ENCODE assay signal across 3 cellular contexts in genomic region chr14:68548194-68549056, GRCh38.
TF ChIP-seq lines count a peak whose summit lies in the region.

No MANE protein-coding gene starts in this region.

TF ChIP-seq in liver, 16 proteins besides CTCF, POLR2A, EP300 and RAD21:
- no peak for TF ChIP-seq TAF1 (conservative IDR thresholded peaks at IDR 0.05)
- TF ChIP-seq FOXA1 (IDR thresholded peaks at IDR 0.05): no peak
- no peak for TF ChIP-seq JUND (IDR thresholded peaks at IDR 0.05)
- TF ChIP-seq ATF3 (IDR thresholded peaks at IDR 0.05): no peak
- TF ChIP-seq SP1 (IDR thresholded peaks at IDR 0.05): no peak
- TF ChIP-seq HNF4A (conservative IDR thresholded peaks at IDR 0.05): no peak
- no peak for TF ChIP-seq MAX (IDR thresholded peaks at IDR 0.05)
- no peak for TF ChIP-seq REST (IDR thresholded peaks at IDR 0.05)
- TF ChIP-seq RXRA (IDR thresholded peaks at IDR 0.05): no peak
- TF ChIP-seq EGR1 (IDR thresholded peaks at IDR 0.05; ENCODE audit: low read depth in 2 of 2): no peak
- TF ChIP-seq ZBTB33 (IDR thresholded peaks at IDR 0.05): no peak
- TF ChIP-seq NR2F2 (IDR thresholded peaks at IDR 0.05): no peak
- TF ChIP-seq GABPA (IDR thresholded peaks at IDR 0.05 in 1 of 2, conservative IDR thresholded peaks at IDR 0.05 in 1 of 2): no peak
- TF ChIP-seq YY1 (IDR thresholded peaks at IDR 0.05): no peak
- no peak for TF ChIP-seq HNF4G (IDR thresholded peaks at IDR 0.05)
- TF ChIP-seq FOXA2 (IDR thresholded peaks at IDR 0.05): no peak

TF ChIP-seq in HepG2, 621 proteins besides CTCF, POLR2A, EP300 and RAD21:
- no peak for TF ChIP-seq ZNF850 (CRISPR knock-in tag; conservative IDR thresholded peaks at IDR 0.05)
- TF ChIP-seq PHF8 (CRISPR knock-in tag; IDR thresholded peaks at IDR 0.05): no peak
- no peak for TF ChIP-seq THAP8 (CRISPR knock-in tag; IDR thresholded peaks at IDR 0.05; ENCODE audit: borderline replicate concordance)
- TF ChIP-seq FOXA3 (CRISPR knock-in tag; IDR thresholded peaks at IDR 0.05): no peak
- TF ChIP-seq PHB2 (IDR thresholded peaks at IDR 0.05; ENCODE audit: partially characterized antibody): no peak
- no peak for TF ChIP-seq ZNF282 (IDR thresholded peaks at IDR 0.05; ENCODE audit: partially characterized antibody)
- no peak for TF ChIP-seq MXI1 (IDR thresholded peaks at IDR 0.05; ENCODE audit: borderline replicate concordance, low read depth, low read length)
- TF ChIP-seq CENPBD1 (CRISPR knock-in tag; IDR thresholded peaks at IDR 0.05; ENCODE audit: borderline replicate concordance, low read depth): no peak
- no peak for TF ChIP-seq ZSCAN9 (CRISPR knock-in tag; IDR thresholded peaks at IDR 0.05; ENCODE audit: borderline replicate concordance)
- no peak for TF ChIP-seq SAP130 (CRISPR knock-in tag; IDR thresholded peaks at IDR 0.05; ENCODE audit: low read depth)
- no peak for TF ChIP-seq GABPA (IDR thresholded peaks at IDR 0.05; ENCODE audit: low read depth, low read length)
- no peak for TF ChIP-seq GABPA (CRISPR knock-in tag; IDR thresholded peaks at IDR 0.05; ENCODE audit: low read depth)
- no peak for TF ChIP-seq RNF2 (conservative IDR thresholded peaks at IDR 0.05; ENCODE audit: low read depth)
- no peak for TF ChIP-seq SATB2 (CRISPR knock-in tag; IDR thresholded peaks at IDR 0.05)
- no peak for TF ChIP-seq ZNF775 (CRISPR knock-in tag; IDR thresholded peaks at IDR 0.05; ENCODE audit: borderline replicate concordance)
- no peak for TF ChIP-seq ZNF780A (CRISPR knock-in tag; IDR thresholded peaks at IDR 0.05)
TF ChIP-seq in HepG2: peak in this region for 0.

TF ChIP-seq in H1, 55 proteins besides CTCF, POLR2A, EP300 and RAD21:
- TF ChIP-seq CREB1 (IDR thresholded peaks at IDR 0.05) (no peak), CBX5 (IDR thresholded peaks at IDR 0.05; ENCODE audit: low read depth, low read length) (no peak), HDAC2 (IDR thresholded peaks at IDR 0.05; ENCODE audit: borderline replicate concordance in 1 of 2, low read depth in 2 of 2, low read length in 2 of 2) (peak in 1 of 2 experiments; percentile 81; a peak in 2 of 4 replicates)
